17 cellular contexts compared by ENCODE assay signal in the genomic region with DNA sequence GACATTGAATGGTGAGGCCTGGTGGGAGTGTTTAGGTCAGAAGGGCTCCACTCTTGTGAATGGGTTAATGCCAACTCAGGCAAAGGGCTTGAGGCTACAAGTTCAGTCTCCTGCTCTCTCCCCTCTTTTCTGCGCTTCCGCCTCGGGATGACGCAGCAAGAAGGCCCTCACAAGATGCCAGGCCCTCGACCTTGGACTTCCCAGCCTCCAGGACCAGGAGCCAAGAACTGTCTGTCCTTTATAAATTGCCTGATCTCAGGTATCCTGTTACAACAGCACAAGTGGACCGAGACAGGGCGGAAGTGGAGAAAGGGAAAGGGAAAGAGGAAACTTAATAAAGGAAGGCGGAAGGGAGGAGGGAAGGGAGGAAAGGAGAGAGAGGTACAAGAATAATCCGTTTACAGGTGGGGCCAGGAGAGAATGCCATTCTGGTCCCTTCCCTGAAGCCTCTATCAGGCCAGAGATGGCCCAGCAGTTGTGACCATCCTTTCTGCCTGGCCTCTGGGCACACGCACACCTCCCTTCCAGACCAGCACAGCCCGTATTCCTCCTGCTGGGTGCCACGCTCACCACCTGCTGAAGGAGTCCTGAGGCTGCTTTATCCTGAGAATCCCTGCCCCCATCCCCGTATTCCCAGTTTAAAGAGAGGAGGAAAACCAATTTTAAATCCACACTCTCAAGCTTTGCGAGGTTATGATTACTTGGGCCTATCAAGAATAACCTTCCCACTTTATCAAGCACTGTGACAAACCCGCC.
DNase-seq lines count a peak whose midpoint lies in the region; ATAC-seq, FAIRE-seq and TF ChIP-seq lines count a peak whose summit lies in the region.
"Had no signal": no experiment of that assay in that cellular context is flagged by ENCODE, and none has a peak within 500 bp of the region (broad histone marks: within the 10 kb centered on the region; RNA-seq: fewer than 3 reads in every experiment).

No MANE protein-coding gene starts in this region.

- no peak for TF ChIP-seq EP300 in H1 (IDR thresholded peaks at IDR 0.05; ENCODE audit: borderline replicate concordance in 1 of 2, low read depth in 2 of 2, low read length in 2 of 2)

- no peak overlapping the region for H3K23ac ChIP-seq in H1 (ENCODE audit: insufficient read length)

- H3K4me3 ChIP-seq in H1 (ENCODE audit: extremely low read depth in 1 of 4, insufficient read depth in 2 of 4, low read depth in 3 of 4, low read length in 4 of 4) (no peak overlapping the region), neural progenitor cell (peak overlapping the region; percentile 30)
- H3K4me3 ChIP-seq: prostate gland had no signal

- peaks cover 0 to 9% (median 3%) of the 10 kb centered on the region in 4 experiments; a peak in 3 of 7 replicates for H3K4me1 ChIP-seq in H1 (replicated peaks in 1 of 4; ENCODE audit: control insufficient read depth in 3 of 4, insufficient read depth in 4 of 4, low read length in 3 of 4)
- H3K4me1 ChIP-seq in neural progenitor cell: peaks cover 23% of the 10 kb centered on the region
- H3K4me1 ChIP-seq: prostate gland had no signal

- POLR2A ChIA-PET in H1 (lab: Charles Lee; ENCODE audit: partially characterized antibody): interaction anchor here (0.7 to 1.0 kb wide), 2 partner anchors 10 to 19 kb away, joined by 3 to 4 read pairs; no protein-coding TSS in a partner anchor

- no peak overlapping the region for H4K91ac ChIP-seq in H1 (replicated peaks; ENCODE audit: insufficient read length, low read length)

- H3K27ac ChIP-seq in H1 (ENCODE audit: low read depth, low read length) (no peak overlapping the region), neural progenitor cell (peak overlapping the region; percentile 80)
- H3K27ac ChIP-seq: prostate gland had no signal

- H3K9me3 ChIP-seq in H1 (ENCODE audit: insufficient read depth in 2 of 2, low read depth in 1 of 2, low read length in 1 of 2) (peaks cover 0 to 4% of the 10 kb centered on the region in 2 experiments; a peak in 2 of 4 replicates), neural progenitor cell (ENCODE audit: low read depth) (peaks cover 12% of the 10 kb centered on the region)
- H3K9me3 ChIP-seq: prostate gland had no signal

- CTCF ChIA-PET in H1 (lab: Charles Lee; ENCODE audit: partially characterized antibody): interaction anchor here (0.8 to 1.9 kb wide), 4 partner anchors 11 to 188 kb away, joined by 3 to 5 read pairs (median 3); no protein-coding TSS in a partner anchor

- no peak overlapping the region for H4K8ac ChIP-seq in H1 (ENCODE audit: extremely low read depth, insufficient read depth, low read length)

- TF ChIP-seq CTCF in H1 (IDR thresholded peaks at IDR 0.05; ENCODE audit: control extremely low read depth in 1 of 3, insufficient read depth in 1 of 3, low read depth in 1 of 3, low read length in 3 of 3) (no peak), neural progenitor cell (IDR thresholded peaks at IDR 0.05) (no peak)

- H3F3A ChIP-seq in neural progenitor cell (ENCODE audit: low read depth): peaks cover 15% of the 10 kb centered on the region

- DNase-seq in NCI-H146 (lab: John Stamatoyannopoulos, UW) (peak; percentile 74), NCI-H146 treated with DMSO at 0.1 percent for 48 hours (lab: John Stamatoyannopoulos, UW; ENCODE audit: unreplicated experiment) (no peak), NCI-H2029 treated with DMSO at 0.1 percent for 48 hours (lab: John Stamatoyannopoulos, UW) (peak; percentile 73), H1 (ENCODE audit: low read depth in 1 of 2, low spot score in 2 of 2) (no peak), neural progenitor cell (ENCODE audit: low spot score) (no peak), NCI-H774 (lab: John Stamatoyannopoulos, UW) (no peak), frontal cortex (ENCODE audit: low spot score in 2 of 2) (no peak)
- DNase-seq: 8988T; activated CD4-positive, alpha-beta T cell treated with anti-CD3 and anti-CD28 coated beads for 36 hours; activated effector memory CD4-positive, alpha-beta T cell treated with Interleukin-2 at 50 U/mL for 16 hours; glutamatergic neuron; NCI-H1930; stimulated activated CD4-positive, alpha-beta T cell treated with anti-CD3 and anti-CD28 coated beads, Interleukin-15, amount 100 ng/mL, for 24 hours; trophoblast cell had no signal

- no peak overlapping the region for H3K18ac ChIP-seq in H1 (ENCODE audit: extremely low read depth, low read length)

- no peak overlapping the region for H2BK20ac ChIP-seq in H1 (ENCODE audit: low read length)

- H2BK120ac ChIP-seq in H1 (replicated peaks; ENCODE audit: low read depth, low read length): no peak overlapping the region

- peak overlapping the region in 1 of 2 experiments; percentile 23; a peak in 2 of 4 replicates for H3K4me2 ChIP-seq in H1 (ENCODE audit: insufficient read depth in 1 of 2, low read depth in 2 of 2, low read length in 2 of 2)
- peak overlapping the region; percentile 73 for H3K4me2 ChIP-seq in neural progenitor cell

- H4K20me1 ChIP-seq in H1 (replicated peaks in 1 of 2; ENCODE audit: control insufficient read depth in 1 of 2, insufficient read depth in 2 of 2, low read length in 2 of 2) (no peaks in the 10 kb centered on the region), neural progenitor cell (ENCODE audit: low read depth) (no peaks in the 10 kb centered on the region)

- H2AFZ ChIP-seq in H1 (ENCODE audit: low read length): no peak overlapping the region
- H2AFZ ChIP-seq in neural progenitor cell (replicated peaks): no peak overlapping the region

- TF ChIP-seq POLR2A in H1 (IDR thresholded peaks at IDR 0.05; ENCODE audit: control extremely low read depth in 1 of 2, low read depth in 2 of 2, low read length in 2 of 2): no peak

- H2BK12ac ChIP-seq in H1 (ENCODE audit: low read depth, low read length): no peak overlapping the region

- H2BK15ac ChIP-seq in H1 (ENCODE audit: low read length): no peak overlapping the region

- H3K27me3 Mint-ChIP-seq in neural progenitor cell (ENCODE audit: insufficient read depth, low read depth): no peaks in the 10 kb centered on the region
- H3K27me3 Mint-ChIP-seq: activated CD4-positive, alpha-beta T cell treated with anti-CD3 and anti-CD28 coated beads for 36 hours had no signal

- peak overlapping the region; percentile 14 for H3K4ac ChIP-seq in H1 (replicated peaks; ENCODE audit: insufficient read length, low read depth, low read length)

- peaks cover 22% of the 10 kb centered on the region for H3K9me3 Mint-ChIP-seq in neural progenitor cell

- no peak for ATAC-seq in GM18909 (IDR thresholded peaks at IDR 0.05; ENCODE audit: poor library complexity, unreplicated experiment)
- ATAC-seq: activated CD4-positive, alpha-beta T cell treated with anti-CD3 and anti-CD28 coated beads for 36 hours had no signal

- H3K9ac ChIP-seq in H1 (replicated peaks in 1 of 4; ENCODE audit: extremely low read depth in 1 of 4, low read depth in 3 of 4, low read length in 3 of 4): no peak overlapping the region; a peak in 1 of 7 replicates
- H3K9ac ChIP-seq in neural progenitor cell: no peak overlapping the region

- no peak overlapping the region for H2BK5ac ChIP-seq in H1 (ENCODE audit: low read depth, low read length)

- H3K79me2 ChIP-seq in H1 (ENCODE audit: control insufficient read depth in 1 of 2, insufficient read depth in 2 of 2, low read length in 2 of 2) (no peaks in the 10 kb centered on the region), neural progenitor cell (ENCODE audit: low read depth) (no peaks in the 10 kb centered on the region)

- no peak overlapping the region for H3K56ac ChIP-seq in H1 (replicated peaks; ENCODE audit: insufficient read length, low read depth, low read length)

- peaks cover 0 to 13% (median 3%) of the 10 kb centered on the region in 4 experiments; a peak in 4 of 8 replicates for H3K36me3 ChIP-seq in H1 (ENCODE audit: control insufficient read depth in 2 of 4, insufficient read depth in 4 of 4, low read length in 3 of 4)
- peaks cover 5% of the 10 kb centered on the region for H3K36me3 ChIP-seq in neural progenitor cell

- H4K5ac ChIP-seq in H1 (ENCODE audit: insufficient read length, low read depth, low read length): no peak overlapping the region

- H3K27me3 ChIP-seq in H1 (replicated peaks in 1 of 4; ENCODE audit: control insufficient read depth in 3 of 4, extremely low read depth in 1 of 4, insufficient read depth in 3 of 4, low read length in 3 of 4) (no peaks in the 10 kb centered on the region), neural progenitor cell (no peaks in the 10 kb centered on the region)

- WGBS in H1 (ENCODE audit: extremely low coverage in 1 of 2, insufficient coverage in 1 of 2, insufficient read length in 1 of 2, insufficient replicate concordance in 2 of 2, low coverage in 1 of 2, low lambda C conversion rate in 2 of 2, missing lambda C conversion rate in 1 of 2), 2 experiments: 79% methylated on average over 15 of the region's 15 CpGs; no CpG with 5 or more reads in 1 of the 2 experiments

- H3K27ac Mint-ChIP-seq in neural progenitor cell: peak overlapping the region; percentile 89

- no peaks in the 10 kb centered on the region for H3K23me2 ChIP-seq in H1 (ENCODE audit: low read depth, low read length)

- peak overlapping the region; percentile 54 for H3K4me3 Mint-ChIP-seq in neural progenitor cell
- H3K4me3 Mint-ChIP-seq: activated CD4-positive, alpha-beta T cell treated with anti-CD3 and anti-CD28 coated beads for 36 hours had no signal

- TF ChIP-seq RAD21 in H1 (IDR thresholded peaks at IDR 0.05 in 1 of 2, conservative IDR thresholded peaks at IDR 0.05 in 1 of 2; ENCODE audit: low read depth in 2 of 2, low read length in 2 of 2): no peak

- FAIRE-seq in H1 (lab: Jason Lieb, UNC) (no peak), frontal cortex (lab: Jason Lieb, UNC) (no peak)
- FAIRE-seq: keratinocyte had no signal

- peaks cover 41% of the 10 kb centered on the region for H3K4me1 Mint-ChIP-seq in neural progenitor cell

- 0 out of 2 replicates have a peak, but pooled peaks cover 2% of the 10 kb centered on the region for H3K79me1 ChIP-seq in H1 (ENCODE audit: low read depth, low read length)

- no peak overlapping the region for H2AK5ac ChIP-seq in H1 (ENCODE audit: low read depth, low read length)

- H3K14ac ChIP-seq in H1 (ENCODE audit: insufficient read length): no peak overlapping the region

- H3K36me3 Mint-ChIP-seq in neural progenitor cell: peaks cover 19% of the 10 kb centered on the region

TF ChIP-seq in H1, 55 proteins besides CTCF, POLR2A, EP300 and RAD21 (continues in another document):
- TF ChIP-seq RXRA (IDR thresholded peaks at IDR 0.05; ENCODE audit: insufficient read depth, low read depth, low read length) (no peak), SP2 (IDR thresholded peaks at IDR 0.05; ENCODE audit: low read length) (no peak), BCL11A (IDR thresholded peaks at IDR 0.05; ENCODE audit: low read depth in 2 of 2, low read length in 2 of 2) (no peak), KDM1A (IDR thresholded peaks at IDR 0.05; ENCODE audit: borderline replicate concordance, low read length) (no peak), CHD2 (IDR thresholded peaks at IDR 0.05; ENCODE audit: low read length) (no peak), CTBP2 (IDR thresholded peaks at IDR 0.05; ENCODE audit: borderline replicate concordance, insufficient read depth, insufficient read length, low read length) (no peak), SRF (IDR thresholded peaks at IDR 0.05; ENCODE audit: low read depth, low read length) (no peak)
- TF ChIP-seq, protein P1, sequence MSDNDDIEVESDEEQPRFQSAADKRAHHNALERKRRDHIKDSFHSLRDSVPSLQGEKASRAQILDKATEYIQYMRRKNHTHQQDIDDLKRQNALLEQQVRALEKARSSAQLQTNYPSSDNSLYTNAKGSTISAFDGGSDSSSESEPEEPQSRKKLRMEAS (IDR thresholded peaks at IDR 0.05): no peak

Comparison
In these comparisons a context has a peak if more than half of its experiments do, and no peak if none do; other contexts are left out.
1. DNase-seq: peak in NCI-H146 (single experiment) and NCI-H2029 treated with DMSO at 0.1 percent for 48 hours (single experiment); none in NCI-H146 treated with DMSO at 0.1 percent for 48 hours (single experiment), H1 (0 of 2), neural progenitor cell (single experiment), NCI-H774 (single experiment) and frontal cortex (0 of 2).